Comparison of ENCODE assay signal across 33 cellular contexts in the genomic region with DNA sequence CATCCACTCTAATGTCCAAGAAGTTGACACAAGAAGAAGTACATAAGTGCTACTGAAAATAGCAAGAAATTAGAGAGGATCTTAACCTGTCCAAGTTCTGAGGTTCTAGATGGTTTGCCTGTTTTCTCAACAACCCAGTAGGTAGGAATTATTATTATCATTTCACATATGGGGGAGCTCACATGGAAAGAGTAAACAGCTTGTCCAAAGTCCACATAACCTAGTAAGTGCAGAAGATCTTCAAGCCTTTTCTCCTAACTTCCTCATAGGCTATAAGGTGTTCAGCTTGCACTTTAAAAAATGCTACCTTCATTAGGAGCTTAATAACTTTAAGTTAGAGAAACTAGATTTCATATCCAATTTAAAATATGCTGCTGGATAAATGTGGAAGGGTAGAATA. TPM values are rescaled to one million over a fixed set of nuclear protein-coding genes. Genes with fewer than 3 reads are reported as not detected.
"Had no signal": no experiment of that assay in that cellular context is flagged by ENCODE, and none has a peak within 500 bp of the region (broad histone marks: within the 10 kb centered on the region; RNA-seq: fewer than 3 reads in every experiment).

No MANE protein-coding gene starts in this region.

- ATAC-seq: foreskin keratinocyte; gastroesophageal sphincter; heart left ventricle; left ventricle myocardium superior; natural killer cell; psoas muscle; right cardiac atrium; stimulated activated effector memory CD8-positive, alpha-beta T cell treated with anti-CD3 and anti-CD28 coated beads, Interleukin-12 subunit alpha, Interleukin-12 subunit beta, amount 100 ng/mL, for 72 hours had no signal

- H3K36me3 ChIP-seq: esophagus muscularis mucosa, gastroesophageal sphincter, heart left ventricle, ovary, stomach, tibial artery had no signal

- H3K4me3 ChIP-seq: esophagus muscularis mucosa, gastroesophageal sphincter, heart left ventricle, lung, ovary, psoas muscle, skin epidermis, stomach, testis, tibial artery had no signal

- H3K27me3 ChIP-seq: esophagus muscularis mucosa, foreskin keratinocyte, ovary, testis had no signal

- H3K4me1 ChIP-seq: psoas muscle, testis had no signal

- H3K27ac ChIP-seq: epithelial cell of prostate, esophagus muscularis mucosa, foreskin keratinocyte, gastroesophageal sphincter, heart left ventricle, ovary, psoas muscle, skin epidermis, stomach, testis, tibial artery had no signal

- DNase-seq: cerebellar nuclear complex; cortex of kidney; effector CD4-positive, alpha-beta T cell; endodermal cell; foreskin keratinocyte; heart left ventricle; hippocampal formation; immature natural killer cell; islet precursor cell; left ventricle myocardium superior; natural killer cell; occipital lobe; ovary; posterior cingulate gyrus; psoas muscle; right cardiac atrium; stimulated activated CD4-positive, alpha-beta T cell treated with anti-CD3 and anti-CD28 coated beads, Interleukin-1b, Interleukin-23, amount 100 ng/mL, for 48 hours; stimulated activated CD4-positive, alpha-beta T cell treated with anti-CD3 and anti-CD28 coated beads, Interleukin-4, amount 100 ng/mL, for 1 hour; stimulated activated naive CD4-positive, alpha-beta T cell treated with Interleukin-2 at 50 U/mL for 16 hours; stomach; testis; tibial artery had no signal

- H3K9me3 ChIP-seq: esophagus muscularis mucosa, gastroesophageal sphincter, heart left ventricle, ovary, psoas muscle, stomach, testis, tibial artery had no signal

RNA-seq across cellular contexts. Expression of a gene that starts 3.0 kb away (rescaled TPM):
- total RNA-seq: dermis microvascular lymphatic vessel endothelial cell, esophagus muscularis mucosa, fibroblast of lung, foreskin keratinocyte, gastroesophageal sphincter, heart left ventricle, left ventricle myocardium superior, mononuclear cell, natural killer cell, occipital lobe, psoas muscle, right cardiac atrium, subcutaneous adipose tissue, testis had no signal
- polyA plus RNA-seq: fibroblast of lung, foreskin keratinocyte, immature natural killer cell, lung, neural cell, ovary, right cardiac atrium, stomach had no signal
